8 cellular contexts compared by ENCODE assay signal in genomic region chr1:8351693-8352470, GRCh38. TPM values are rescaled to one million over a fixed set of nuclear protein-coding genes. Genes with fewer than 3 reads are reported as not detected.
A peak's percentile ranks its signal among the peaks of the same experiment; 100 is the strongest.
DNase-seq lines count a peak whose midpoint lies in the region; ATAC-seq, FAIRE-seq and TF ChIP-seq lines count a peak whose summit lies in the region.

No MANE protein-coding gene starts in this region.

- peaks cover 41% of the 10 kb centered on the region for H3K36me3 Mint-ChIP-seq in activated B cell treated with CpG ODN at 0.5 μM for 24 hours (ENCODE audit: low read depth)
- peaks cover 17% of the 10 kb centered on the region for H3K36me3 Mint-ChIP-seq in T-helper 2 cell treated with Interferon-gamma antibody and Interleukin-4, amounts not matched to agents 5 μg/mL and 100 μg/mL, for 36 hours (ENCODE audit: low read depth)

- TF ChIP-seq CTCF in activated B cell treated with CpG ODN at 0.5 μM for 24 hours (IDR thresholded peaks at IDR 0.05) (no peak), upper lobe of left lung (IDR thresholded peaks at IDR 0.05) (peak; percentile 43 to 65 (median 57))

- H3K4me3 Mint-ChIP-seq in activated B cell treated with CpG ODN at 0.5 μM for 24 hours: no peak overlapping the region
- no peak overlapping the region for H3K4me3 Mint-ChIP-seq in T-helper 2 cell treated with Interferon-gamma antibody and Interleukin-4, amounts not matched to agents 5 μg/mL and 100 μg/mL, for 36 hours

- intact Hi-C loops in activated B cell treated with CpG ODN at 0.5 μM for 24 hours (cut with micrococcal nuclease): no loop called here

- no peaks in the 10 kb centered on the region for H3K9me3 ChIP-seq in upper lobe of left lung

- no peak overlapping the region for H3K4me3 ChIP-seq in upper lobe of left lung

- H3K4me1 Mint-ChIP-seq in activated B cell treated with CpG ODN at 0.5 μM for 24 hours: peaks cover 4% of the 10 kb centered on the region
- peaks cover 2% of the 10 kb centered on the region for H3K4me1 Mint-ChIP-seq in T-helper 2 cell treated with Interferon-gamma antibody and Interleukin-4, amounts not matched to agents 5 μg/mL and 100 μg/mL, for 36 hours (ENCODE audit: low read depth)

- H3K4me1 ChIP-seq in upper lobe of left lung: peaks cover 17 to 28% (median 20%) of the 10 kb centered on the region in 4 donors

- no peak for TF ChIP-seq EP300 in upper lobe of left lung (IDR thresholded peaks at IDR 0.05)

- POLR2A ChIA-PET in activated B cell treated with CpG ODN at 0.5 μM for 24 hours (lab: Charles Lee): no interaction called here

- no peak for TF ChIP-seq POLR2A in GM12891 (IDR thresholded peaks at IDR 0.05; ENCODE audit: low read depth, low read length)
- TF ChIP-seq POLR2A in upper lobe of left lung (IDR thresholded peaks at IDR 0.05): no peak

- no peak overlapping the region for H3K27ac Mint-ChIP-seq in activated B cell treated with CpG ODN at 0.5 μM for 24 hours
- H3K27ac Mint-ChIP-seq in T-helper 2 cell treated with Interferon-gamma antibody and Interleukin-4, amounts not matched to agents 5 μg/mL and 100 μg/mL, for 36 hours: no peak overlapping the region

- DNase-seq in 8988T (peak; percentile 58), GM12891 (ENCODE audit: insufficient read length, low spot score) (peak; percentile 52), activated B cell treated with CpG ODN at 0.5 μM for 24 hours (no peak), iPS-NIHi7 (ENCODE audit: extremely low spot score) (peak; percentile 82), upper lobe of left lung (peak in 1 of 2 donors; percentile 54), NCI-H1048 (lab: John Stamatoyannopoulos, UW) (no peak)
- DNase-seq in T-helper 2 cell treated with Interferon-gamma antibody and Interleukin-4, amounts not matched to agents 5 μg/mL and 100 μg/mL, for 36 hours (ENCODE audit: low spot score): no peak

- H3K9me3 Mint-ChIP-seq in activated B cell treated with CpG ODN at 0.5 μM for 24 hours: no peaks in the 10 kb centered on the region
- H3K9me3 Mint-ChIP-seq in T-helper 2 cell treated with Interferon-gamma antibody and Interleukin-4, amounts not matched to agents 5 μg/mL and 100 μg/mL, for 36 hours: no peaks in the 10 kb centered on the region

- peak overlapping the region; percentile 23 to 88 (median 62) for H3K27ac ChIP-seq in upper lobe of left lung

- H3K36me3 ChIP-seq in upper lobe of left lung: peaks cover 17 to 39% (median 36%) of the 10 kb centered on the region in 4 donors

- FAIRE-seq in GM12891 (lab: Jason Lieb, UNC): peak; percentile 31

- 67 to 74% methylated on average over 8 to 13 of the region's 13 CpGs for WGBS in upper lobe of left lung, 2 donors

- H3K27me3 ChIP-seq in upper lobe of left lung: no peaks in the 10 kb centered on the region

- no peaks in the 10 kb centered on the region for H3K27me3 Mint-ChIP-seq in activated B cell treated with CpG ODN at 0.5 μM for 24 hours
- no peaks in the 10 kb centered on the region for H3K27me3 Mint-ChIP-seq in T-helper 2 cell treated with Interferon-gamma antibody and Interleukin-4, amounts not matched to agents 5 μg/mL and 100 μg/mL, for 36 hours (ENCODE audit: low read depth)

- CTCF ChIA-PET in activated B cell treated with CpG ODN at 0.5 μM for 24 hours (lab: Charles Lee): interaction anchor here (1.0 to 3.7 kb wide), 3 partner anchors 321 to 337 kb away, joined by 3 to 83 read pairs (median 4); no protein-coding TSS in a partner anchor

- peak; percentile 49 for ATAC-seq in activated B cell treated with CpG ODN at 0.5 μM for 24 hours (ENCODE audit: low read depth)
- ATAC-seq in upper lobe of left lung (ENCODE audit: low FRiP score in 2 of 2): no peak
- ATAC-seq in HG03108 (IDR thresholded peaks at IDR 0.05; ENCODE audit: unreplicated experiment): no peak

TF ChIP-seq in GM12891, 5 proteins besides CTCF, POLR2A, EP300 and RAD21:
- TF ChIP-seq SPI1 (IDR thresholded peaks at IDR 0.05; ENCODE audit: low read depth, low read length) (no peak), PAX5 (IDR thresholded peaks at IDR 0.05; ENCODE audit: insufficient read depth, low read length, severe bottlenecking) (no peak), TAF1 (IDR thresholded peaks at IDR 0.05; ENCODE audit: low read depth, low read length) (no peak), POU2F2 (IDR thresholded peaks at IDR 0.05; ENCODE audit: low read depth, low read length) (no peak), POLR2AphosphoS5 (IDR thresholded peaks at IDR 0.05; ENCODE audit: low read depth, low read length) (no peak)

RNA-seq across cellular contexts. Expression of gene SLC45A1, which starts 34.0 kb away (rescaled TPM):
- polyA plus RNA-seq in GM12891 (2012; ENCODE audit: low read depth, missing spikeins): 0.08 TPM
- total RNA-seq in activated B cell treated with CpG ODN at 0.5 μM for 24 hours (0.33 and 0.34 TPM in 2 replicates), upper lobe of left lung (1 to 10 TPM in 2 of 6 donors, under 1 TPM in 2, not detected in 2; 0.91 to 1.4 (median 1.0) TPM)

Comparison
In these comparisons a context has a peak if more than half of its experiments do, and no peak if none do; other contexts are left out.
1. DNase-seq: peak in 8988T (single experiment), GM12891 (single experiment) and iPS-NIHi7 (single experiment); none in activated B cell treated with CpG ODN at 0.5 μM for 24 hours (single experiment), T-helper 2 cell treated with Interferon-gamma antibody and Interleukin-4, amounts not matched to agents 5 μg/mL and 100 μg/mL, for 36 hours (single experiment) and NCI-H1048 (single experiment).